In the genomic region with DNA sequence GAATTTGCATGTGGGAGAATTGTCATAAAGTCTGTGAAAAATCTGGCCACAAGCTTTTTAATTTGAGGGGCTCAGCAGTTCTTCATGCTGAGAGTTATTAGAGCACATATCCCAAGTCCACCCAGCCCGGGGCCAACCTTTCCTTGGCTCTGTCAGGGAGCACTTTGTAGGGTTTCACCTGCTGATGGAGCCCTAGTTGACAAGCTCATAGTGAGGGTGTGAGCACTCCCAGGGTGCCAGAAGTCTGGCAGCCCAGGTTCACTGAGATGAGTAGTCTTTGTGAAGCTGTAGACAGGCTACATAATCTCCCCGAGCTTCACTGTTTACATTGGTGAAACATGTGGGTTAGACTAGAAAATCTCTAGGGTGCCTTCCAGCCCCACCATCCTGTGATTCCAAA, we compare ENCODE assay signal across 13 cellular contexts.
A peak's percentile ranks its signal among the peaks of the same experiment; 100 is the strongest.
DNase-seq lines count a peak whose midpoint lies in the region; ATAC-seq and TF ChIP-seq lines count a peak whose summit lies in the region.
"Had no signal": no experiment of that assay in that cellular context is flagged by ENCODE, and none has a peak within 500 bp of the region (broad histone marks: within the 10 kb centered on the region; RNA-seq: fewer than 3 reads in every experiment).

No MANE protein-coding gene starts in this region.

- H3K27me3 ChIP-seq in BLaER1, result no peaks in the 10 kb centered on the region

- H3K4me2 ChIP-seq in BLaER1, result peak overlapping the region; percentile 80
- H3K4me2 ChIP-seq in OCI-LY7 (ENCODE audit: low read length), result peak overlapping the region; percentile 43; the same call in 1 of the 2 replicates

- H3K36me3 ChIP-seq in BLaER1 (no peaks in the 10 kb centered on the region), OCI-LY7 (ENCODE audit: insufficient read depth, low read length) (no peaks in the 10 kb centered on the region)

- H3K27ac ChIP-seq in BLaER1 (peak overlapping the region; percentile 74), OCI-LY7 (ENCODE audit: low read depth, low read length, poor library complexity, severe bottlenecking) (no peak overlapping the region)

- H3K9me2 ChIP-seq in OCI-LY7 (ENCODE audit: insufficient read depth, low read length), result no peaks in the 10 kb centered on the region

- TF ChIP-seq CTCF in OCI-LY7 (conservative IDR thresholded peaks at IDR 0.05; ENCODE audit: low read length), result no peak

- CTCF ChIA-PET in OCI-LY7 (lab: Charles Lee; ENCODE audit: unreplicated experiment), result no interaction called here

- peak overlapping the region; percentile 65; the same call in 1 of the 2 replicates for H3K9ac ChIP-seq in BLaER1

- no TSS peak for BruUV-seq in OCI-LY7 (replicated peaks; lab: Mats Ljungman, UMichigan)

- H3K4me1 ChIP-seq in BLaER1 (peaks cover 39% of the 10 kb centered on the region), OCI-LY7 (ENCODE audit: insufficient read depth, low read length, poor library complexity, severe bottlenecking) (peaks cover 14% of the 10 kb centered on the region)

- peak overlapping the region; percentile 43 for H3K4me3 ChIP-seq in BLaER1
- H3K4me3 ChIP-seq in OCI-LY7 (ENCODE audit: low read depth, low read length, poor library complexity, severe bottlenecking), result no peak overlapping the region

- H3K79me2 ChIP-seq in OCI-LY7 (ENCODE audit: insufficient read depth, low read depth, low read length), result no peaks in the 10 kb centered on the region

- H3K9me3 ChIP-seq in BLaER1, result no peaks in the 10 kb centered on the region
- H3K9me3 ChIP-seq in OCI-LY7 (ENCODE audit: low read length), result no peaks in the 10 kb centered on the region

- intact Hi-C loops in OCI-LY7 (cut with micrococcal nuclease; ENCODE audit: unreplicated experiment), result no loop called here

- ATAC-seq in GM19351 (IDR thresholded peaks at IDR 0.05; ENCODE audit: unreplicated experiment), result peak; percentile 18
- ATAC-seq in HG02884 (IDR thresholded peaks at IDR 0.05; ENCODE audit: unreplicated experiment), result peak; percentile 9
- no peak for ATAC-seq in HG03139 (IDR thresholded peaks at IDR 0.05; ENCODE audit: unreplicated experiment)
- ATAC-seq in GM18519 (IDR thresholded peaks at IDR 0.05; ENCODE audit: low FRiP score, unreplicated experiment), result no peak
- ATAC-seq: naive thymus-derived CD8-positive, alpha-beta T cell had no signal

- no peaks in the 10 kb centered on the region for H4K20me1 ChIP-seq in BLaER1
- no peaks in the 10 kb centered on the region for H4K20me1 ChIP-seq in OCI-LY7 (ENCODE audit: insufficient read depth, low read length)

- peak overlapping the region; percentile 72; the same call in 1 of the 2 replicates for H2AFZ ChIP-seq in OCI-LY7 (ENCODE audit: low read length)

- POLR2A ChIA-PET in OCI-LY7 (lab: Charles Lee), result interaction anchor here (0.5 to 1.1 kb wide), 2 partner anchors 14 to 620 kb away, joined by 4 to 6 read pairs; no protein-coding TSS in a partner anchor

- no peak for DNase-seq in OCI-LY7 (ENCODE audit: low spot score)
- DNase-seq in activated naive CD4-positive, alpha-beta T cell treated with anti-CD3 and anti-CD28 coated beads, Interleukin-2, amount 50 U/mL, for 16 hours, result no peak
- DNase-seq in activated CD4-positive, alpha-beta T cell treated with anti-CD3 and anti-CD28 coated beads for 48 hours, result no peak
- DNase-seq: ACHN; activated gamma-delta T cell treated with Interleukin-2 at 50 U/mL for 16 hours; naive thymus-derived CD8-positive, alpha-beta T cell; NCI-H345; OCI-M1 had no signal

Comparison
In these comparisons a context has a peak if more than half of its experiments do, and no peak if none do; other contexts are left out.
1. ATAC-seq: peak in GM19351 (single experiment) and HG02884 (single experiment); none in HG03139 (single experiment) and GM18519 (single experiment).